In genomic region chr1:84505167-84506001, GRCh38 we compare ENCODE assay signal across 8 cellular contexts. TPM values are rescaled to one million over a fixed set of nuclear protein-coding genes. Genes with fewer than 3 reads are reported as not detected.
DNase-seq lines count a peak whose midpoint lies in the region; ATAC-seq and TF ChIP-seq lines count a peak whose summit lies in the region.

No MANE protein-coding gene starts in this region.

- H3K4me1 Mint-ChIP-seq in CD8-positive, alpha-beta T cell (ENCODE audit: low read depth), result peaks cover 52% of the 10 kb centered on the region
- H3K4me1 Mint-ChIP-seq in activated naive CD8-positive, alpha-beta T cell treated with anti-CD3 and anti-CD28 coated beads for 36 hours, result peaks cover 38% of the 10 kb centered on the region

- intact Hi-C loops in CD8-positive, alpha-beta T cell (cut with DNase I, micrococcal nuclease), result loop anchor here (1.0 to 10.0 kb wide), 17 partner anchors 7 to 772 kb away; partner anchors contain the start of genes BCL10 (in 1 of the 2), CTBS (in 1 of the 2), PRKACB (in 1 of the 2) and RPF1 (in 1 of the 2)
- intact Hi-C loops in cardiac septum (cut with DNase I), result loop anchor here (1.0 to 10.0 kb wide), 5 partner anchors 27 to 249 kb away; partner anchors contain the start of genes RPF1 and SSX2IP

- peak overlapping the region; percentile 95 for H4K12ac ChIP-seq in trophoblast cell (ENCODE audit: low read depth, low read length)

- H3K36me3 Mint-ChIP-seq in CD8-positive, alpha-beta T cell, result peaks cover 23% of the 10 kb centered on the region
- H3K36me3 Mint-ChIP-seq in activated naive CD8-positive, alpha-beta T cell treated with anti-CD3 and anti-CD28 coated beads for 36 hours, result peaks cover 44% of the 10 kb centered on the region

- peak overlapping the region; percentile 95 for H3K18ac ChIP-seq in trophoblast cell (ENCODE audit: low read length)

- peaks cover 43% of the 10 kb centered on the region for H3K4me1 ChIP-seq in CD8-positive, alpha-beta T cell (ENCODE audit: insufficient read depth, low read length)
- peaks cover 4 to 7% of the 10 kb centered on the region in 2 experiments for H3K4me1 ChIP-seq in trophoblast cell (ENCODE audit: control insufficient read depth in 1 of 2, insufficient read depth in 2 of 2, low read length in 2 of 2)

- H3K9ac ChIP-seq in trophoblast cell (ENCODE audit: low read length), result peak overlapping the region; percentile 99

- ATAC-seq in CD8-positive, alpha-beta T cell, result peak; percentile 9
- ATAC-seq in GM18868 (IDR thresholded peaks at IDR 0.05; ENCODE audit: unreplicated experiment) (peak; percentile 26), HG03064 (IDR thresholded peaks at IDR 0.05; ENCODE audit: low read depth, unreplicated experiment) (peak; percentile 37)

- WGBS in trophoblast cell (ENCODE audit: extremely low coverage, insufficient coverage, insufficient read length), result no CpG with 5 or more reads among the region's 58 CpGs

- peak overlapping the region; percentile 99 for H3K4ac ChIP-seq in trophoblast cell (ENCODE audit: low read depth, low read length)

- no peaks in the 10 kb centered on the region for H3K9me3 ChIP-seq in CD8-positive, alpha-beta T cell (ENCODE audit: low read length)
- H3K9me3 ChIP-seq in trophoblast cell (ENCODE audit: insufficient read depth, low read depth, low read length), result no peaks in the 10 kb centered on the region

- H3K27ac ChIP-seq in CD8-positive, alpha-beta T cell (ENCODE audit: low read depth, low read length), result peak overlapping the region; percentile 75
- H3K27ac ChIP-seq in trophoblast cell (ENCODE audit: low read depth, low read length), result peak overlapping the region; percentile 97

- H3K4me2 ChIP-seq in trophoblast cell (ENCODE audit: low read length), result peak overlapping the region; percentile 83

- no peak for TF ChIP-seq CTCF in CD8-positive, alpha-beta T cell (IDR thresholded peaks at IDR 0.05)

- H4K91ac ChIP-seq in trophoblast cell (ENCODE audit: low read depth, low read length), result peak overlapping the region; percentile 95

- peak overlapping the region; percentile 94 for H3K4me3 Mint-ChIP-seq in CD8-positive, alpha-beta T cell
- peak overlapping the region; percentile 100 for H3K4me3 Mint-ChIP-seq in activated naive CD8-positive, alpha-beta T cell treated with anti-CD3 and anti-CD28 coated beads for 36 hours

- POLR2A ChIA-PET in CD8-positive, alpha-beta T cell (lab: Charles Lee), result interaction anchor here (0.8 to 2.8 kb wide), 13 partner anchors 10 to 771 kb away, joined by 3 to 27 read pairs (median 4); partner anchors contain the start of genes BCL10, CTBS and PRKACB

- H3K27me3 ChIP-seq in CD8-positive, alpha-beta T cell (ENCODE audit: insufficient read depth, low read length), result no peaks in the 10 kb centered on the region
- H3K27me3 ChIP-seq in trophoblast cell (ENCODE audit: insufficient read depth, low read length), result no peaks in the 10 kb centered on the region

- H2AFZ ChIP-seq in trophoblast cell (ENCODE audit: insufficient read depth, low read length, poor library complexity), result peak overlapping the region; percentile 63

- H2BK5ac ChIP-seq in trophoblast cell (ENCODE audit: low read depth, low read length, poor library complexity), result peak overlapping the region; percentile 98

- H3K14ac ChIP-seq in trophoblast cell (ENCODE audit: low read length), result peak overlapping the region; percentile 99

- H4K8ac ChIP-seq in trophoblast cell (ENCODE audit: low read depth, low read length), result peak overlapping the region; percentile 94

- peak overlapping the region; percentile 81 for H2AK5ac ChIP-seq in trophoblast cell (ENCODE audit: low read length)

- H3K79me1 ChIP-seq in trophoblast cell (ENCODE audit: low read length), result peaks cover 14% of the 10 kb centered on the region

- H3K79me2 ChIP-seq in trophoblast cell (ENCODE audit: control insufficient read depth, insufficient read depth, low read length, poor library complexity), result peaks cover 9% of the 10 kb centered on the region

- CTCF ChIA-PET in CD8-positive, alpha-beta T cell (lab: Charles Lee), result interaction anchor here (1.0 to 1.9 kb wide), 6 partner anchors 23 to 361 kb away, joined by 3 to 8 read pairs (median 4); partner anchors contain the start of genes PRKACB and RPF1

- H3K27ac Mint-ChIP-seq in CD8-positive, alpha-beta T cell, result peak overlapping the region; percentile 96
- H3K27ac Mint-ChIP-seq in activated naive CD8-positive, alpha-beta T cell treated with anti-CD3 and anti-CD28 coated beads for 36 hours, result peak overlapping the region; percentile 99

- peak overlapping the region; percentile 12 for H2BK12ac ChIP-seq in trophoblast cell (ENCODE audit: low read length)

- H3K23ac ChIP-seq in trophoblast cell (ENCODE audit: low read length), result peak overlapping the region; percentile 83

- H3K27me3 Mint-ChIP-seq in CD8-positive, alpha-beta T cell (ENCODE audit: low read depth), result no peaks in the 10 kb centered on the region
- H3K27me3 Mint-ChIP-seq in activated naive CD8-positive, alpha-beta T cell treated with anti-CD3 and anti-CD28 coated beads for 36 hours, result peaks cover 4% of the 10 kb centered on the region

- H3K9me3 Mint-ChIP-seq in CD8-positive, alpha-beta T cell, result peaks cover 2% of the 10 kb centered on the region
- H3K9me3 Mint-ChIP-seq in activated naive CD8-positive, alpha-beta T cell treated with anti-CD3 and anti-CD28 coated beads for 36 hours, result peaks cover 11% of the 10 kb centered on the region

- no peaks in the 10 kb centered on the region for H3K36me3 ChIP-seq in CD8-positive, alpha-beta T cell (ENCODE audit: insufficient read depth, low read length)
- H3K36me3 ChIP-seq in trophoblast cell (ENCODE audit: control insufficient read depth in 1 of 2, insufficient read depth in 2 of 2, low read length in 2 of 2), result peaks cover 0 to 3% of the 10 kb centered on the region in 2 experiments

- peak overlapping the region; percentile 95 for H3K4me3 ChIP-seq in CD8-positive, alpha-beta T cell (ENCODE audit: low read depth, low read length)
- peak overlapping the region; percentile 97 for H3K4me3 ChIP-seq in trophoblast cell (ENCODE audit: low read depth, low read length)

- DNase-seq in CD8-positive, alpha-beta T cell, result no peak
- DNase-seq in NCI-H2227 treated with DMSO at 0.1 percent for 48 hours (lab: John Stamatoyannopoulos, UW) (peak; percentile 79), cardiac septum (ENCODE audit: low spot score) (peak; percentile 84), trophoblast cell (peak; percentile 8 to 72)
- DNase-seq in activated naive CD8-positive, alpha-beta T cell treated with anti-CD3 and anti-CD28 coated beads for 36 hours, result no peak
- no peak for DNase-seq in activated CD8-positive, alpha-beta memory T cell treated with anti-CD3 and anti-CD28 coated beads, Interleukin-2, amount 50 U/mL, for 4 hours

- H2BK120ac ChIP-seq in trophoblast cell (ENCODE audit: insufficient read depth, low read length, poor library complexity), result peak overlapping the region; percentile 92

RNA-seq across cellular contexts. Expression of gene SPATA1, which starts 0.8 kb away (rescaled TPM):
- under 1 TPM; 0.52 to 0.94 TPM for total RNA-seq in CD8-positive, alpha-beta T cell
- total RNA-seq in activated naive CD8-positive, alpha-beta T cell treated with anti-CD3 and anti-CD28 coated beads for 36 hours, result 1 to 10 TPM; 1.0 to 1.5 TPM
- total RNA-seq in cardiac septum, result 1.2 TPM
- polyA plus RNA-seq in trophoblast cell (2013), result 3.1 and 3.9 TPM in 2 replicates

RNA-seq across cellular contexts. Expression of gene GNG5, which starts 1.0 kb away (rescaled TPM):
- total RNA-seq in CD8-positive, alpha-beta T cell, result 10 to 100 TPM; 19.5 TPM
- total RNA-seq in activated naive CD8-positive, alpha-beta T cell treated with anti-CD3 and anti-CD28 coated beads for 36 hours, result 100 to 1,000 TPM; 119 to 128 TPM
- total RNA-seq in cardiac septum, result 133 TPM
- polyA plus RNA-seq in trophoblast cell (2013), result 411 and 423 TPM in 2 replicates

RNA-seq across cellular contexts. Expression of gene RPF1, which starts 26.3 kb away (rescaled TPM):
- 10 to 100 TPM; 84.2 to 85.3 TPM for total RNA-seq in CD8-positive, alpha-beta T cell
- 10 to 100 TPM; 65.2 to 68.3 TPM for total RNA-seq in activated naive CD8-positive, alpha-beta T cell treated with anti-CD3 and anti-CD28 coated beads for 36 hours
- 34.3 TPM for total RNA-seq in cardiac septum
- polyA plus RNA-seq in trophoblast cell (2013), result 43.8 and 44.8 TPM in 2 replicates

Comparison
In these comparisons a context has a peak if more than half of its experiments do, and no peak if none do; other contexts are left out.
1. DNase-seq: peak in NCI-H2227 treated with DMSO at 0.1 percent for 48 hours (single experiment), cardiac septum (single experiment) and trophoblast cell (2 of 2); none in CD8-positive, alpha-beta T cell (0 of 7), activated naive CD8-positive, alpha-beta T cell treated with anti-CD3 and anti-CD28 coated beads for 36 hours (single experiment) and activated CD8-positive, alpha-beta memory T cell treated with anti-CD3 and anti-CD28 coated beads, Interleukin-2, amount 50 U/mL, for 4 hours (single experiment).
2. Peak in every context shown above with its lines, with median percentiles within 50 percentile points of each other: ATAC-seq.